ENCODE assay signal across 13 cellular contexts in genomic region chr22:49871482-49871881, GRCh38.
"Had no signal": no experiment of that assay in that cellular context is flagged by ENCODE, and none has a peak within 500 bp of the region (broad histone marks: within the 10 kb centered on the region; RNA-seq: fewer than 3 reads in every experiment).

No MANE protein-coding gene starts in this region.

- H3K27ac ChIP-seq: spleen, upper lobe of left lung had no signal

- H3K36me3 ChIP-seq: upper lobe of left lung had no signal

- ATAC-seq: activated naive CD8-positive, alpha-beta T cell treated with anti-CD3 and anti-CD28 coated beads, Interleukin-2, amount 50 U/mL, for 24 hours; natural killer cell treated with Interleukin-12 subunit alpha and Interleukin-12 subunit beta and Interleukin-15 and Interleukin-18, amount 100 ng/mL, for 72 hours; right cardiac atrium; stimulated activated naive B cell treated with anti-CD40 and anti-IgM and Interleukin-4, amounts not matched to agents 10 μg/mL and 1 μg/mL and 100 μg/mL, for 72 hours had no signal

- FAIRE-seq: astrocyte had no signal

- H3K4me3 ChIP-seq: spleen, upper lobe of left lung had no signal

- H3K4me1 ChIP-seq: upper lobe of left lung had no signal

- H3K27me3 ChIP-seq: spleen, upper lobe of left lung had no signal

- DNase-seq: activated naive CD4-positive, alpha-beta T cell; activated naive CD8-positive, alpha-beta T cell treated with anti-CD3 and anti-CD28 coated beads, Interleukin-2, amount 50 U/mL, for 24 hours; activated T-cell treated with anti-CD3 and anti-CD28 coated beads, Interleukin-2, amount 50 U/mL, for 48 hours; foreskin melanocyte; nucleus accumbens; spleen; stimulated activated CD4-positive, alpha-beta T cell treated with anti-CD3 and anti-CD28 coated beads, Interleukin-1b, Interleukin-23, amount 100 ng/mL, for 48 hours; stimulated activated naive B cell treated with anti-CD40 and anti-IgM and Interleukin-4, amounts not matched to agents 10 μg/mL and 1 μg/mL and 100 μg/mL, for 72 hours; substantia nigra; upper lobe of left lung had no signal
